Comparison of ENCODE assay signal across 9 cellular contexts in genomic region chr3:124248471-124249028, GRCh38.
DNase-seq lines count a peak whose midpoint lies in the region; ATAC-seq and TF ChIP-seq lines count a peak whose summit lies in the region.
"Had no signal": no experiment of that assay in that cellular context is flagged by ENCODE, and none has a peak within 500 bp of the region (broad histone marks: within the 10 kb centered on the region; RNA-seq: fewer than 3 reads in every experiment).

No MANE protein-coding gene starts in this region.

- H3K27me3 Mint-ChIP-seq in T-cell = peaks cover 21 to 22% of the 10 kb centered on the region in 2 donors

- H3K9me1 ChIP-seq in IMR-90 (ENCODE audit: insufficient read depth, low read length) = peaks cover 5% of the 10 kb centered on the region

- peaks cover 11% of the 10 kb centered on the region for H3K4me1 ChIP-seq in IMR-90 (ENCODE audit: control insufficient read depth, insufficient read depth, low read length)
- peaks cover 6% of the 10 kb centered on the region for H3K4me1 ChIP-seq in colonic mucosa
- H3K4me1 ChIP-seq in right lobe of liver = peaks cover 0 to 4% (median 0%) of the 10 kb centered on the region in 4 donors
- H3K4me1 ChIP-seq in tibial artery = peaks cover 8 to 65% (median 39%) of the 10 kb centered on the region in 4 donors

- H2AFZ ChIP-seq in IMR-90 (replicated peaks; ENCODE audit: low read length, poor library complexity) = peak overlapping the region; percentile 15

- ATAC-seq in IMR-90 (ENCODE audit: low read depth) (peak; percentile 91), right lobe of liver (peak; percentile 81 to 88 (median 85)), T-cell (replicated peaks in 1 of 4) (no peak)

- H4K91ac ChIP-seq in IMR-90 (ENCODE audit: insufficient read depth, low read depth, low read length) = peak overlapping the region; percentile 79

- H3K23ac ChIP-seq in IMR-90 (ENCODE audit: low read depth, low read length) = peak overlapping the region; percentile 41

- WGBS in IMR-90 (ENCODE audit: extremely low coverage in 2 of 2, insufficient read length in 1 of 2), 2 experiments = 72% methylated on average over 2 of the region's 4 CpGs; no CpG with 5 or more reads in 1 of the 2 experiments
- WGBS in right lobe of liver (ENCODE audit: insufficient coverage, low coverage, low lambda C conversion rate, missing lambda C conversion rate) = 22% methylated on average over 4 of the region's 4 CpGs

- TF ChIP-seq POLR2A in IMR-90 (IDR thresholded peaks at IDR 0.05; ENCODE audit: low read depth, low read length) = no peak
- TF ChIP-seq POLR2A in right lobe of liver (IDR thresholded peaks at IDR 0.05) = no peak

- TF ChIP-seq CTCF in IMR-90 (conservative IDR thresholded peaks at IDR 0.05; ENCODE audit: low read depth, low read length) = no peak
- TF ChIP-seq CTCF in colonic mucosa (IDR thresholded peaks at IDR 0.05) = no peak
- TF ChIP-seq CTCF in right lobe of liver (IDR thresholded peaks at IDR 0.05) = no peak
- no peak for TF ChIP-seq CTCF in tibial artery (IDR thresholded peaks at IDR 0.05)

- H3K56ac ChIP-seq in IMR-90 (ENCODE audit: extremely low read depth, insufficient read depth, low read length) = peak overlapping the region; percentile 31; the same call in 1 of the 2 replicates

- H3K36me3 Mint-ChIP-seq in T-cell = no peaks in the 10 kb centered on the region

- peak overlapping the region; percentile 37 for H4K5ac ChIP-seq in IMR-90 (ENCODE audit: low read depth, low read length)

- H3K27me3 ChIP-seq in IMR-90 (ENCODE audit: control insufficient read depth, insufficient read depth, low read length) = no peaks in the 10 kb centered on the region; the same call in 1 of the 2 replicates
- H3K27me3 ChIP-seq in colonic mucosa = no peaks in the 10 kb centered on the region
- no peaks in the 10 kb centered on the region for H3K27me3 ChIP-seq in right lobe of liver
- no peaks in the 10 kb centered on the region for H3K27me3 ChIP-seq in tibial artery

- H4K20me1 ChIP-seq in IMR-90 (ENCODE audit: insufficient read depth, low read length) = no peaks in the 10 kb centered on the region

- POLR2A ChIA-PET in IMR-90 (lab: Charles Lee; ENCODE audit: unreplicated experiment) = no interaction called here
- POLR2A ChIA-PET in T-cell (lab: Charles Lee) = no interaction called here

- H3K9me3 ChIP-seq in IMR-90 (ENCODE audit: control insufficient read depth, insufficient read depth, low read length) (no peaks in the 10 kb centered on the region), colonic mucosa (no peaks in the 10 kb centered on the region), right lobe of liver (no peaks in the 10 kb centered on the region), tibial artery (no peaks in the 10 kb centered on the region)

- H2BK20ac ChIP-seq in IMR-90 (ENCODE audit: low read depth, low read length) = peak overlapping the region; percentile 81

- H2AK9ac ChIP-seq in IMR-90 (replicated peaks; ENCODE audit: low read depth, low read length, poor library complexity) = peak overlapping the region; percentile 35

- CTCF ChIA-PET in IMR-90 (lab: Yijun Ruan, JAX) (no interaction called here), T-cell (lab: Charles Lee) (no interaction called here)

- peak overlapping the region; percentile 81 for H2BK15ac ChIP-seq in IMR-90 (ENCODE audit: low read depth, low read length)

- H3K4me2 ChIP-seq in IMR-90 (ENCODE audit: low read depth, low read length) = peak overlapping the region; percentile 37

- peak; percentile 15; the same call in 1 of the 2 replicates for TF ChIP-seq RAD21 in IMR-90 (IDR thresholded peaks at IDR 0.05; ENCODE audit: low read length)

- H2BK5ac ChIP-seq in IMR-90 (ENCODE audit: low read depth, low read length, poor library complexity, severe bottlenecking) = peak overlapping the region; percentile 48

- H3K4me3 Mint-ChIP-seq in T-cell = no peak overlapping the region

- intact Hi-C loops in IMR-90 (cut with micrococcal nuclease) (no loop called here), colonic mucosa (cut with DNase I) (no loop called here), right lobe of liver (cut with DNase I) (no loop called here), tibial artery (cut with DNase I; ENCODE audit: low total_unique reads) (no loop called here)

- H3K27ac ChIP-seq in IMR-90 (ENCODE audit: insufficient read depth, low read length) (peak overlapping the region; percentile 77), colonic mucosa (peak overlapping the region; percentile 51), right lobe of liver (peak overlapping the region; percentile 7 to 65 (median 43)), tibial artery (peak overlapping the region; percentile 91)

- H3K18ac ChIP-seq in IMR-90 (ENCODE audit: low read depth, low read length) = peak overlapping the region; percentile 83

- peak overlapping the region; percentile 73 for H3K4ac ChIP-seq in IMR-90 (ENCODE audit: low read depth, low read length)

- no peaks in the 10 kb centered on the region for H3K79me1 ChIP-seq in IMR-90 (ENCODE audit: low read depth in 1 of 2, low read length in 2 of 2)

- no peaks in the 10 kb centered on the region for H3K4me1 Mint-ChIP-seq in T-cell

- dilution Hi-C loops in IMR-90 (cut with HindIII; ENCODE audit: low sequenced_read_pairs, unreplicated experiment) = no loop called here

- peak overlapping the region; percentile 51 for H2AK5ac ChIP-seq in IMR-90 (ENCODE audit: low read depth, low read length)

- H3K4me3 ChIP-seq in IMR-90 (ENCODE audit: insufficient read depth, low read depth, low read length) (no peak overlapping the region), colonic mucosa (no peak overlapping the region), right lobe of liver (no peak overlapping the region), tibial artery (peak overlapping the region in 1 of 2 donors; percentile 16)

- H3K14ac ChIP-seq in IMR-90 (replicated peaks; ENCODE audit: low read depth, low read length) = peak overlapping the region; percentile 58

- H4K8ac ChIP-seq in IMR-90 (ENCODE audit: low read depth in 2 of 2, low read length in 2 of 2) = peak overlapping the region; percentile 54 to 62

- DNase-seq in IMR-90 = peak; percentile 91
- DNase-seq in colonic mucosa = peak; percentile 87
- peak; percentile 74 to 79 (median 74) for DNase-seq in right lobe of liver
- peak; percentile 57 to 81 for DNase-seq in tibial artery
- DNase-seq in DMS153 (lab: John Stamatoyannopoulos, UW) = no peak
- no peak for DNase-seq in RPMI8226
- no peak for DNase-seq in T-cell
- DNase-seq in AML-193 (lab: John Stamatoyannopoulos, UW) = no peak
- DNase-seq: NCI-H2171 had no signal

- peak overlapping the region; percentile 90 for H2BK120ac ChIP-seq in IMR-90 (ENCODE audit: low read depth, low read length)

- peaks cover 0 to 5% (median 0%) of the 10 kb centered on the region in 3 donors for H3K9me3 Mint-ChIP-seq in T-cell

- in situ Hi-C loops in IMR-90 (cut with MboI; ENCODE audit: low sequenced_read_pairs) = no loop called here

- H3K9ac ChIP-seq in IMR-90 (ENCODE audit: low read depth, low read length) (no peak overlapping the region), colonic mucosa (ENCODE audit: low read depth in 2 of 2, low read length in 2 of 2) (no peak overlapping the region)

- H3K27ac Mint-ChIP-seq in T-cell = no peak overlapping the region

- H3K36me3 ChIP-seq in IMR-90 (ENCODE audit: control insufficient read depth, insufficient read depth, low read length) = no peaks in the 10 kb centered on the region
- H3K36me3 ChIP-seq in colonic mucosa = no peaks in the 10 kb centered on the region
- H3K36me3 ChIP-seq in right lobe of liver = no peaks in the 10 kb centered on the region
- H3K36me3 ChIP-seq in tibial artery = no peaks in the 10 kb centered on the region

- BruUV-seq in IMR-90 (replicated peaks; lab: Mats Ljungman, UMichigan) = no TSS peak

TF ChIP-seq in IMR-90, 13 proteins besides CTCF, POLR2A, EP300 and RAD21:
- 0 out of 2 replicates have a peak, but pooled peaks have one; percentile 15 for TF ChIP-seq MAFK (IDR thresholded peaks at IDR 0.05; ENCODE audit: low read depth, low read length)
- peak; percentile 77; the same call in 1 of the 2 replicates for TF ChIP-seq NFE2L2 (IDR thresholded peaks at IDR 0.05; ENCODE audit: low read depth, low read length)
- TF ChIP-seq MAZ (IDR thresholded peaks at IDR 0.05; ENCODE audit: borderline replicate concordance, low read depth, low read length) = no peak
- no peak for TF ChIP-seq RCOR1 (IDR thresholded peaks at IDR 0.05; ENCODE audit: insufficient replicate concordance, low read length)
- no peak for TF ChIP-seq RFX5 (IDR thresholded peaks at IDR 0.05; ENCODE audit: low read depth, low read length)
- no peak for TF ChIP-seq CEBPB (IDR thresholded peaks at IDR 0.05; ENCODE audit: low read depth, low read length)
- TF ChIP-seq, protein P1, sequence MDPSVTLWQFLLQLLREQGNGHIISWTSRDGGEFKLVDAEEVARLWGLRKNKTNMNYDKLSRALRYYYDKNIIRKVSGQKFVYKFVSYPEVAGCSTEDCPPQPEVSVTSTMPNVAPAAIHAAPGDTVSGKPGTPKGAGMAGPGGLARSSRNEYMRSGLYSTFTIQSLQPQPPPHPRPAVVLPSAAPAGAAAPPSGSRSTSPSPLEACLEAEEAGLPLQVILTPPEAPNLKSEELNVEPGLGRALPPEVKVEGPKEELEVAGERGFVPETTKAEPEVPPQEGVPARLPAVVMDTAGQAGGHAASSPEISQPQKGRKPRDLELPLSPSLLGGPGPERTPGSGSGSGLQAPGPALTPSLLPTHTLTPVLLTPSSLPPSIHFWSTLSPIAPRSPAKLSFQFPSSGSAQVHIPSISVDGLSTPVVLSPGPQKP (IDR thresholded peaks at IDR 0.05; ENCODE audit: borderline replicate concordance, low read depth, low read length) = no peak
- TF ChIP-seq FOS (IDR thresholded peaks at IDR 0.05; ENCODE audit: low read depth, low read length) = peak; percentile 67; the same call in 1 of the 2 replicates
TF ChIP-seq in IMR-90: peak in this region for 3.

Comparison
In these comparisons a context has a peak if more than half of its experiments do, and no peak if none do; other contexts are left out.
1. ATAC-seq: peak in IMR-90 (single experiment) and right lobe of liver (4 of 4); none in T-cell (0 of 4).
2. DNase-seq: peak in IMR-90 (single experiment), colonic mucosa (single experiment), right lobe of liver (3 of 3) and tibial artery (2 of 2); none in DMS153 (single experiment), RPMI8226 (single experiment), T-cell (0 of 34) and AML-193 (0 of 2).
3. Peak in every context shown above with its lines, with median percentiles within 50 percentile points of each other: H3K27ac ChIP-seq.